ENCODE assay signal across 8 cellular contexts in the genomic region with DNA sequence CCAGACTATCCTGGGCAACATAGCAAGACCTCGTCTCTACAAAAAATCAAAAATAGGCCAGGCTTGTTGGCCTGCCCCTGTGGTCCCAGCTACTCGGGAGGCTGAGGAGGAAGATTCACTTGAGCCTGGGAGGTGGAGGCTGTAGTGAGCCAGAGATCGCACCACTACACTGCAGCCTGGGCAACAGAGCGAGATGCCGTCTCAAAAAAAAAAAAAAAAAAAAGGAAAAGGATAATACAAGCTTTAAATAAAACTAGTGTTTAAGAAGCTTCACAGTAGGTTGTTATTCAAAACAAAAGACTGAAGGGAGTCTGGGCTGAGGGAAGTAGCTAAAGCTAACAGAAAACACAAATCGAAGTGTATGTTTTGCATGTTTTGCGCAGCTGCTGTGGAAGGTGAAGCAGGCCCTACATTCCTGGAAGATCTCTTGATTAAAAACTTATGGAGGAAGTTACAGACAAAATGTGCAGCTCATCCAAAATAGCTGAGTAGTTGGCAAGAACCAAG. TPM values are rescaled to one million over a fixed set of nuclear protein-coding genes. Genes with fewer than 3 reads are reported as not detected.
DNase-seq lines count a peak whose midpoint lies in the region; ATAC-seq and TF ChIP-seq lines count a peak whose summit lies in the region.

No MANE protein-coding gene starts in this region.

- H3K36me3 ChIP-seq in stomach, result no peaks in the 10 kb centered on the region

- peak overlapping the region; percentile 75 for H3K4me3 Mint-ChIP-seq in activated naive CD4-positive, alpha-beta T cell treated with anti-CD3 and anti-CD28 coated beads, Interleukin-2, amount 10 ng/mL, durations not matched to agents 7 days and 5 days
- H3K4me3 Mint-ChIP-seq in immature natural killer cell, result peak overlapping the region; percentile 81 to 92 (median 91)

- no peak for TF ChIP-seq EP300 in stomach (IDR thresholded peaks at IDR 0.05)

- peaks cover 40% of the 10 kb centered on the region for H3K4me1 Mint-ChIP-seq in activated naive CD4-positive, alpha-beta T cell treated with anti-CD3 and anti-CD28 coated beads, Interleukin-2, amount 10 ng/mL, durations not matched to agents 7 days and 5 days
- peaks cover 12 to 31% of the 10 kb centered on the region in 2 donors for H3K4me1 Mint-ChIP-seq in immature natural killer cell

- 43 to 56% (median 46%) methylated on average over 7 of the region's 7 CpGs for WGBS in stomach, 5 donors

- TF ChIP-seq CTCF in GM12875 (IDR thresholded peaks at IDR 0.05; ENCODE audit: borderline replicate concordance, insufficient read depth, low read depth, low read length), result no peak
- no peak for TF ChIP-seq CTCF in stomach (IDR thresholded peaks at IDR 0.05)
- TF ChIP-seq CTCF in GM10248 (IDR thresholded peaks at IDR 0.05; ENCODE audit: control extremely low read depth, extremely low read depth, low read depth, missing control alignments), result no peak

- H3K4me1 ChIP-seq in stomach, result peaks cover 0 to 16% (median 6%) of the 10 kb centered on the region in 4 donors

- peaks cover 13% of the 10 kb centered on the region for H3K36me3 Mint-ChIP-seq in activated naive CD4-positive, alpha-beta T cell treated with anti-CD3 and anti-CD28 coated beads, Interleukin-2, amount 10 ng/mL, durations not matched to agents 7 days and 5 days
- peaks cover 0 to 7% (median 3%) of the 10 kb centered on the region in 3 donors for H3K36me3 Mint-ChIP-seq in immature natural killer cell

- peak overlapping the region; percentile 91 to 98 (median 97) for H3K27ac ChIP-seq in stomach

- ATAC-seq in HG03066 (IDR thresholded peaks at IDR 0.05; ENCODE audit: low read depth, unreplicated experiment) (peak; percentile 1), GM18498 (IDR thresholded peaks at IDR 0.05; ENCODE audit: unreplicated experiment) (no peak), left lobe of liver (no peak)

- peak overlapping the region; percentile 90 for H3K27ac Mint-ChIP-seq in activated naive CD4-positive, alpha-beta T cell treated with anti-CD3 and anti-CD28 coated beads, Interleukin-2, amount 10 ng/mL, durations not matched to agents 7 days and 5 days
- peak overlapping the region; percentile 86 to 95 (median 94) for H3K27ac Mint-ChIP-seq in immature natural killer cell

- H3K27me3 Mint-ChIP-seq in activated naive CD4-positive, alpha-beta T cell treated with anti-CD3 and anti-CD28 coated beads, Interleukin-2, amount 10 ng/mL, durations not matched to agents 7 days and 5 days, result no peaks in the 10 kb centered on the region
- peaks cover 0 to 14% (median 5%) of the 10 kb centered on the region in 3 donors for H3K27me3 Mint-ChIP-seq in immature natural killer cell (ENCODE audit: low read depth in 3 of 3)

- no peaks in the 10 kb centered on the region for H3K9me3 Mint-ChIP-seq in activated naive CD4-positive, alpha-beta T cell treated with anti-CD3 and anti-CD28 coated beads, Interleukin-2, amount 10 ng/mL, durations not matched to agents 7 days and 5 days
- no peaks in the 10 kb centered on the region for H3K9me3 Mint-ChIP-seq in immature natural killer cell

- intact Hi-C loops in stomach (cut with DNase I; ENCODE audit: low total_unique reads), result no loop called here

- no peaks in the 10 kb centered on the region for H3K9me3 ChIP-seq in stomach

- POLR2A ChIA-PET in GM10248 (lab: Yijun Ruan, JAX), result interaction anchor here (1.1 kb wide), 1 partner anchor 10 kb away, joined by 3 read pairs; no protein-coding TSS in a partner anchor

- CTCF ChIA-PET in activated naive CD4-positive, alpha-beta T cell treated with anti-CD3 and anti-CD28 coated beads, Interleukin-2, amount 10 ng/mL, durations not matched to agents 7 days and 5 days (lab: Charles Lee), result interaction anchor here (1.2 to 3.0 kb wide), 5 partner anchors 10 to 180 kb away, joined by 3 to 13 read pairs (median 5); no protein-coding TSS in a partner anchor
- CTCF ChIA-PET in GM10248 (lab: Yijun Ruan, JAX), result interaction anchor here (0.9 to 4.3 kb wide), 8 partner anchors 8 to 180 kb away, joined by 3 to 28 read pairs (median 12); a partner anchor contains a TSS

- H3K27me3 ChIP-seq in stomach, result no peaks in the 10 kb centered on the region

- DNase-seq in activated naive CD4-positive, alpha-beta T cell treated with anti-CD3 and anti-CD28 coated beads, Interleukin-2, amount 10 ng/mL, durations not matched to agents 7 days and 5 days, result peak; percentile 23
- no peak for DNase-seq in immature natural killer cell
- no peak for DNase-seq in stomach
- DNase-seq in GM10248 (ENCODE audit: extremely low spot score), result no peak
- no peak for DNase-seq in left lobe of liver (ENCODE audit: low spot score)

- TF ChIP-seq POLR2A in stomach (IDR thresholded peaks at IDR 0.05), result no peak

- H3K4me3 ChIP-seq in GM12875 (ENCODE audit: low read depth, low read length) (peak overlapping the region; percentile 98), stomach (peak overlapping the region; percentile 72 to 91 (median 78))

RNA-seq across cellular contexts. Expression of a gene that starts 0.6 kb away (rescaled TPM):
- 1 to 10 TPM; 1.6 to 5.5 (median 2.3) TPM for polyA plus RNA-seq in immature natural killer cell
- 1 to 10 TPM in 2 of 5 donors, not detected in 3; 2.0 to 3.3 TPM for total RNA-seq in stomach
- 1 to 10 TPM; 1.4 to 3.3 (median 2.2) TPM for polyA plus RNA-seq in stomach
- 2.0 TPM for total RNA-seq in left lobe of liver
